Comparison of ENCODE assay signal across 9 cellular contexts in the genomic region with DNA sequence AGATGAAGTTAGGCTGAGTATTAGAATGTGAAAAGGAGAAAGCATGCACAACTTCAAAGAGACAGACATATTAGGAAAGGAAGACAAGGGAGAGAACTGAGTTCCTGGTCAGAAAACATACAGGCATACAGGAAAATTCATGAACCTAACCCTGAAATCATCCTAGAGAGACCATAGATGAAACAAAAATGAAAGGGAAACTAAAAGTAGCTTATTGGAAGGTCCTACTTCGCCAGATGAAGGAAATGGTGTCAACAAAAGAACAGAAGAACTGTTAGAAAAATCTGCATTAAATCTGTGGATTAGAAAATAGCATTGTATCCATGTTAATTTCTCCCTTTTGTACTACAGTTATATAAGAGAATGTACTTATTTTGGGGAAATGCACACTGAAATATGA.
A peak's percentile ranks its signal among the peaks of the same experiment; 100 is the strongest.
DNase-seq lines count a peak whose midpoint lies in the region; ATAC-seq lines count a peak whose summit lies in the region.
"Had no signal": no experiment of that assay in that cellular context is flagged by ENCODE, and none has a peak within 500 bp of the region (broad histone marks: within the 10 kb centered on the region; RNA-seq: fewer than 3 reads in every experiment).

No MANE protein-coding gene starts in this region.

- POLR2A ChIA-PET in activated CD8-positive, alpha-beta T cell treated with anti-CD3 and anti-CD28 coated beads, Interleukin-2, amount 10 ng/mL, durations not matched to agents 7 days and 5 days (lab: Charles Lee), result no interaction called here

- no peaks in the 10 kb centered on the region for H3K36me3 Mint-ChIP-seq in stimulated activated naive CD8-positive, alpha-beta T cell treated with anti-CD3 and anti-CD28 coated beads, Interleukin-15, Interleukin-2, amounts not matched to agents 100 ng/mL and 50 ng/mL, for 24 hours (ENCODE audit: low read depth)
- peaks cover 2% of the 10 kb centered on the region for H3K36me3 Mint-ChIP-seq in activated CD8-positive, alpha-beta T cell treated with anti-CD3 and anti-CD28 coated beads, Interleukin-2, amount 10 ng/mL, durations not matched to agents 7 days and 5 days (ENCODE audit: low read depth)

- H3K9me3 Mint-ChIP-seq in stimulated activated naive CD8-positive, alpha-beta T cell treated with anti-CD3 and anti-CD28 coated beads, Interleukin-15, Interleukin-2, amounts not matched to agents 100 ng/mL and 50 ng/mL, for 24 hours, result no peaks in the 10 kb centered on the region
- H3K9me3 Mint-ChIP-seq in activated CD8-positive, alpha-beta T cell treated with anti-CD3 and anti-CD28 coated beads, Interleukin-2, amount 10 ng/mL, durations not matched to agents 7 days and 5 days (ENCODE audit: insufficient read depth), result peaks cover 6% of the 10 kb centered on the region

- peaks cover 14% of the 10 kb centered on the region for H3K4me1 Mint-ChIP-seq in stimulated activated naive CD8-positive, alpha-beta T cell treated with anti-CD3 and anti-CD28 coated beads, Interleukin-15, Interleukin-2, amounts not matched to agents 100 ng/mL and 50 ng/mL, for 24 hours (ENCODE audit: low read depth)
- H3K4me1 Mint-ChIP-seq in activated CD8-positive, alpha-beta T cell treated with anti-CD3 and anti-CD28 coated beads, Interleukin-2, amount 10 ng/mL, durations not matched to agents 7 days and 5 days (ENCODE audit: low read depth), result peaks cover 7% of the 10 kb centered on the region

- H3K27ac Mint-ChIP-seq in stimulated activated naive CD8-positive, alpha-beta T cell treated with anti-CD3 and anti-CD28 coated beads, Interleukin-15, Interleukin-2, amounts not matched to agents 100 ng/mL and 50 ng/mL, for 24 hours, result peak overlapping the region; percentile 54
- peak overlapping the region; percentile 62 for H3K27ac Mint-ChIP-seq in activated CD8-positive, alpha-beta T cell treated with anti-CD3 and anti-CD28 coated beads, Interleukin-2, amount 10 ng/mL, durations not matched to agents 7 days and 5 days

- ATAC-seq in stimulated activated naive CD8-positive, alpha-beta T cell treated with anti-CD3 and anti-CD28 coated beads, Interleukin-15, Interleukin-2, amounts not matched to agents 100 U/mL and 50 U/mL, for 24 hours, result no peak
- peak; percentile 57 for ATAC-seq in HG02981 (IDR thresholded peaks at IDR 0.05; ENCODE audit: unreplicated experiment)
- ATAC-seq in activated CD8-positive, alpha-beta T cell treated with anti-CD3 and anti-CD28 coated beads, Interleukin-2, amount 10 ng/mL, durations not matched to agents 7 days and 5 days, result peak; percentile 44

- CTCF ChIA-PET in activated CD8-positive, alpha-beta T cell treated with anti-CD3 and anti-CD28 coated beads, Interleukin-2, amount 10 ng/mL, durations not matched to agents 7 days and 5 days (lab: Charles Lee), result interaction anchor here (1.0 kb wide), 1 partner anchor 1435 kb away, joined by 3 read pairs; no protein-coding TSS in a partner anchor

- DNase-seq in stimulated activated naive CD8-positive, alpha-beta T cell treated with anti-CD3 and anti-CD28 coated beads, Interleukin-15, Interleukin-2, amounts not matched to agents 100 U/mL and 50 U/mL, for 24 hours, result no peak
- DNase-seq in activated CD8-positive, alpha-beta T cell treated with anti-CD3 and anti-CD28 coated beads, Interleukin-2, amount 10 ng/mL, durations not matched to agents 7 days and 5 days, result no peak
- DNase-seq in activated CD4-positive, CD25-positive, alpha-beta regulatory T cell treated with anti-CD3 and anti-CD28 coated beads, Interleukin-2, amount 50 U/mL, for 72 hours, result no peak
- no peak for DNase-seq in NCI-H526 treated with DMSO at 0.1 percent for 48 hours (lab: John Stamatoyannopoulos, UW)
- DNase-seq in NCI-H510A (lab: John Stamatoyannopoulos, UW), result no peak
- no peak for DNase-seq in NCI-H524 treated with DMSO at 0.1 percent for 48 hours (lab: John Stamatoyannopoulos, UW)
- DNase-seq: NCI-H524 had no signal

- no peaks in the 10 kb centered on the region for H3K27me3 Mint-ChIP-seq in stimulated activated naive CD8-positive, alpha-beta T cell treated with anti-CD3 and anti-CD28 coated beads, Interleukin-15, Interleukin-2, amounts not matched to agents 100 ng/mL and 50 ng/mL, for 24 hours
- no peaks in the 10 kb centered on the region for H3K27me3 Mint-ChIP-seq in activated CD8-positive, alpha-beta T cell treated with anti-CD3 and anti-CD28 coated beads, Interleukin-2, amount 10 ng/mL, durations not matched to agents 7 days and 5 days (ENCODE audit: low read depth)

- H3K4me3 Mint-ChIP-seq in stimulated activated naive CD8-positive, alpha-beta T cell treated with anti-CD3 and anti-CD28 coated beads, Interleukin-15, Interleukin-2, amounts not matched to agents 100 ng/mL and 50 ng/mL, for 24 hours, result peak overlapping the region; percentile 72
- peak overlapping the region; percentile 48 for H3K4me3 Mint-ChIP-seq in activated CD8-positive, alpha-beta T cell treated with anti-CD3 and anti-CD28 coated beads, Interleukin-2, amount 10 ng/mL, durations not matched to agents 7 days and 5 days
